Comparison of ENCODE assay signal across 8 cellular contexts in the genomic region with DNA sequence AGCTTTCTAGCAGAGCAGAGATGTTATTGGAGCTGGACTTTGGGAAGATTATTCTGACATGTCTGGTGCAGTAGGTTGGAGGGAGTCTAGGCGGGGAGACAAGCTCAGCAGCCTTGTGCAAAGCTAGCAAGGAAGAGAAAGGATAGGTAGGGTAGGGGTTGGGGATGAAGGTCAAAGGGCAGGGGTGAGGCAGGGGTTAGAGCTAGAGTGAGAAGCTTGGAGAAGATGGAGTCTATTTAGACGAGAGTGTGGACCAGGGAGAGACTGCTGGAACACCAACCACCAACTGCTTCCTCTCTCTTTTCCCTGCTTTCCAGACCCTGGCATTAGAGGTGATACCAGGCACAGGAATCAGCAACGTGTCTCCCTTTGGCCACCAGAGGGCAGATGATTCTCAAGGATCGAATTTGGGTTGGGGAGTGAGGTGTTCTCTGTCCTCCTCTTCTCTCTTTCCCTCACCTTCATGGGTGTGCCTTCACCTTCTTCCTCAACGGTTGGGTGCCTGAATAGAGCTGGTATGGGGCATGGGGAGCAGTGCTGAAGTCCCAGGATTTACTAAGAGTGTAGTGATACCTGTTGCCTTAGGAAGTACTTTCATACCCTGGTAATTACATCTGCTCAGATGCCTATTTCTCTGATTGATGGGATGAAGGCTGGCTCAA. TPM values are rescaled to one million over a fixed set of nuclear protein-coding genes. Genes with fewer than 3 reads are reported as not detected.
DNase-seq lines count a peak whose midpoint lies in the region; ATAC-seq, FAIRE-seq and TF ChIP-seq lines count a peak whose summit lies in the region.

No MANE protein-coding gene starts in this region.

- peak; percentile 6 for FAIRE-seq in G401.6 (lab: Jason Lieb, UNC)

- no peak for TF ChIP-seq POLR2A in prostate gland (IDR thresholded peaks at IDR 0.05)
- TF ChIP-seq POLR2A in uterus (IDR thresholded peaks at IDR 0.05): no peak

- intact Hi-C loops in prostate gland (cut with DNase I): loop anchor here (1.0 to 5.0 kb wide), 2 partner anchors 108 to 315 kb away; no protein-coding TSS in a partner anchor
- intact Hi-C loops in uterus (cut with DNase I; ENCODE audit: low total_unique reads): loop anchor here (10.0 kb wide), 1 partner anchor 308 kb away; no protein-coding TSS in a partner anchor

- H3K27ac ChIP-seq in cardiac muscle cell: no peak overlapping the region
- peak overlapping the region; percentile 85 to 93 for H3K27ac ChIP-seq in prostate gland
- H3K27ac ChIP-seq in uterus: peak overlapping the region; percentile 90 to 94

- H3K9me3 Mint-ChIP-seq in activated naive CD8-positive, alpha-beta T cell treated with anti-CD3 and anti-CD28 coated beads, Interleukin-2, amount 50 U/mL, for 24 hours: no peaks in the 10 kb centered on the region

- DNase-seq in NCI-H1436 (lab: John Stamatoyannopoulos, UW) (peak; percentile 76), SW480 (ENCODE audit: low spot score) (peak; percentile 79), cardiac muscle cell (ENCODE audit: low read depth in 1 of 2, low spot score in 1 of 2) (peak; percentile 81 to 88), prostate gland (ENCODE audit: low spot score) (peak; percentile 85), uterus (peak; percentile 78 to 87)
- DNase-seq in activated naive CD8-positive, alpha-beta T cell treated with anti-CD3 and anti-CD28 coated beads, Interleukin-2, amount 50 U/mL, for 24 hours: peak; percentile 71

- TF ChIP-seq CTCF in cardiac muscle cell (IDR thresholded peaks at IDR 0.05; ENCODE audit: low read depth, low read length) (peak; percentile 87), prostate gland (IDR thresholded peaks at IDR 0.05) (peak; percentile 86 to 97 (median 92)), uterus (IDR thresholded peaks at IDR 0.05) (peak; percentile 86 to 96 (median 91))

- peaks cover 5% of the 10 kb centered on the region for H3K36me3 Mint-ChIP-seq in activated naive CD8-positive, alpha-beta T cell treated with anti-CD3 and anti-CD28 coated beads, Interleukin-2, amount 50 U/mL, for 24 hours (ENCODE audit: low read depth)

- H3K4me3 ChIP-seq in cardiac muscle cell: no peak overlapping the region
- H3K4me3 ChIP-seq in prostate gland: no peak overlapping the region
- H3K4me3 ChIP-seq in uterus: no peak overlapping the region

- 13% methylated on average over 5 of the region's 5 CpGs for WGBS in prostate gland

- H3K4me3 Mint-ChIP-seq in activated naive CD8-positive, alpha-beta T cell treated with anti-CD3 and anti-CD28 coated beads, Interleukin-2, amount 50 U/mL, for 24 hours: no peak overlapping the region

- no peaks in the 10 kb centered on the region for H3K36me3 ChIP-seq in cardiac muscle cell
- no peaks in the 10 kb centered on the region for H3K36me3 ChIP-seq in prostate gland
- H3K36me3 ChIP-seq in uterus: no peaks in the 10 kb centered on the region

- peak overlapping the region; percentile 7 for H3K27ac Mint-ChIP-seq in activated naive CD8-positive, alpha-beta T cell treated with anti-CD3 and anti-CD28 coated beads, Interleukin-2, amount 50 U/mL, for 24 hours

- H3K9me3 ChIP-seq in cardiac muscle cell (ENCODE audit: low read depth): no peaks in the 10 kb centered on the region
- H3K9me3 ChIP-seq in prostate gland: no peaks in the 10 kb centered on the region
- H3K9me3 ChIP-seq in uterus: no peaks in the 10 kb centered on the region

- ATAC-seq in activated naive CD8-positive, alpha-beta T cell treated with anti-CD3 and anti-CD28 coated beads, Interleukin-2, amount 50 U/mL, for 24 hours: no peak
- ATAC-seq in HG03378 (IDR thresholded peaks at IDR 0.05; ENCODE audit: unreplicated experiment): no peak

- peaks cover 26% of the 10 kb centered on the region for H3K4me1 ChIP-seq in cardiac muscle cell (ENCODE audit: low read depth)
- peaks cover 6% of the 10 kb centered on the region for H3K4me1 ChIP-seq in prostate gland (replicated peaks)
- peaks cover 0 to 8% of the 10 kb centered on the region in 2 donors for H3K4me1 ChIP-seq in uterus

- no peaks in the 10 kb centered on the region for H3K27me3 ChIP-seq in cardiac muscle cell
- H3K27me3 ChIP-seq in prostate gland (replicated peaks; ENCODE audit: insufficient read depth): no peaks in the 10 kb centered on the region
- no peaks in the 10 kb centered on the region for H3K27me3 ChIP-seq in uterus

- peaks cover 35% of the 10 kb centered on the region for H3K4me1 Mint-ChIP-seq in activated naive CD8-positive, alpha-beta T cell treated with anti-CD3 and anti-CD28 coated beads, Interleukin-2, amount 50 U/mL, for 24 hours

- H3K27me3 Mint-ChIP-seq in activated naive CD8-positive, alpha-beta T cell treated with anti-CD3 and anti-CD28 coated beads, Interleukin-2, amount 50 U/mL, for 24 hours: no peaks in the 10 kb centered on the region

RNA-seq across cellular contexts. Expression of a gene that starts 1.8 kb away (rescaled TPM):
- total RNA-seq in cardiac muscle cell (31.0 and 31.4 TPM in 2 replicates), prostate gland (10 to 100 TPM; 65.4 to 67.2 TPM), uterus (10 to 100 TPM in 3 of 4 donors, 1 to 10 TPM in 1; 6.9 to 36.5 (median 17.7) TPM)
- 37.2 and 38.1 TPM in 2 replicates for polyA plus RNA-seq in cardiac muscle cell

RNA-seq across cellular contexts. Expression of a gene that starts 23.9 kb away (rescaled TPM):
- total RNA-seq in cardiac muscle cell (44.5 and 45.2 TPM in 2 replicates), prostate gland (10 to 100 TPM; 17.8 to 36.2 TPM), uterus (10 to 100 TPM in 2 of 4 donors, 1 to 10 TPM in 2; 1.3 to 28.7 (median 10.6) TPM)
- polyA plus RNA-seq in cardiac muscle cell: 8.2 and 9.0 TPM in 2 replicates
